Comparison of ENCODE assay signal across 1 cellular context in the genomic region with DNA sequence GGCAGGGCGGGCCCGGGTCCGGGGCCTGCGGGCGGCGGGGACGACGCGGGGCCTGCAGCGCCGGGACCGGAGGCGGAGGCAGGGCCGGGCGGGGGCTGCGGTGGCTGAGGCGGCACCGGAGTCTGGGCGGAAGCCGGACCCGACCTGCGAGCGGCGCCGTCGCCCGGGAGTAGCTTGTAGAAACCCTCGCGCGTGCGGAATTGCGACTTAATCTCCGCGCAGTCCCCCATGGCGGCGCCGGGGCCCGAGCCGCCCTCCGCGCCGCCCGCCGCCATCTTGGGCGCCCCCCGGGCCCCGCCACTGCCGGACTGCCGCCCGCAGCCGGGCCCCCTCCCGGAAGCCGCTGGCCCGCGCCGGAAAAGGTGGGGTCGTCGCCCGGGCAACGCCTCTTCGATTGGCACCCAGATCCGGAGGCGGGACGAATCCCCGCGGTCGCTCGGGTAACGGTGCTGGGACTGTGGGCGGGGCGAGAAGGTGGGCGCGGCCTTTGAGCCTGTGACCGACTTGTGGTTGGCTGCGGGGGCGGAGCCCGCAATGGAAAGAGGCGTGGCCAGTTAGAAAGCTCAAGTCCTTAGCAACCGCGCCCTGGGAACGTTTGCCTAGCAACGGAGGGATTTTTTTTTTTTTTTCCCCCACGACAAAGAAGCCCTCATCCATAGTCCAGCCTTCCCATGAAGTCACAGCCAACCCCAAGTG.
TF ChIP-seq lines count a peak whose summit lies in the region.

A gene with protein sequence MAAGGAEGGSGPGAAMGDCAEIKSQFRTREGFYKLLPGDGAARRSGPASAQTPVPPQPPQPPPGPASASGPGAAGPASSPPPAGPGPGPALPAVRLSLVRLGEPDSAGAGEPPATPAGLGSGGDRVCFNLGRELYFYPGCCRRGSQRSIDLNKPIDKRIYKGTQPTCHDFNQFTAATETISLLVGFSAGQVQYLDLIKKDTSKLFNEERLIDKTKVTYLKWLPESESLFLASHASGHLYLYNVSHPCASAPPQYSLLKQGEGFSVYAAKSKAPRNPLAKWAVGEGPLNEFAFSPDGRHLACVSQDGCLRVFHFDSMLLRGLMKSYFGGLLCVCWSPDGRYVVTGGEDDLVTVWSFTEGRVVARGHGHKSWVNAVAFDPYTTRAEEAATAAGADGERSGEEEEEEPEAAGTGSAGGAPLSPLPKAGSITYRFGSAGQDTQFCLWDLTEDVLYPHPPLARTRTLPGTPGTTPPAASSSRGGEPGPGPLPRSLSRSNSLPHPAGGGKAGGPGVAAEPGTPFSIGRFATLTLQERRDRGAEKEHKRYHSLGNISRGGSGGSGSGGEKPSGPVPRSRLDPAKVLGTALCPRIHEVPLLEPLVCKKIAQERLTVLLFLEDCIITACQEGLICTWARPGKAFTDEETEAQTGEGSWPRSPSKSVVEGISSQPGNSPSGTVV (minus strand): TSS at position 364 of the 696 bp plus-strand sequence. CDS start 89 bp downstream, at position 275.

TF ChIP-seq in GM12878, 131 proteins besides CTCF, POLR2A, EP300 and RAD21 (continued from another document and continues in another):
- TF ChIP-seq, protein P1, sequence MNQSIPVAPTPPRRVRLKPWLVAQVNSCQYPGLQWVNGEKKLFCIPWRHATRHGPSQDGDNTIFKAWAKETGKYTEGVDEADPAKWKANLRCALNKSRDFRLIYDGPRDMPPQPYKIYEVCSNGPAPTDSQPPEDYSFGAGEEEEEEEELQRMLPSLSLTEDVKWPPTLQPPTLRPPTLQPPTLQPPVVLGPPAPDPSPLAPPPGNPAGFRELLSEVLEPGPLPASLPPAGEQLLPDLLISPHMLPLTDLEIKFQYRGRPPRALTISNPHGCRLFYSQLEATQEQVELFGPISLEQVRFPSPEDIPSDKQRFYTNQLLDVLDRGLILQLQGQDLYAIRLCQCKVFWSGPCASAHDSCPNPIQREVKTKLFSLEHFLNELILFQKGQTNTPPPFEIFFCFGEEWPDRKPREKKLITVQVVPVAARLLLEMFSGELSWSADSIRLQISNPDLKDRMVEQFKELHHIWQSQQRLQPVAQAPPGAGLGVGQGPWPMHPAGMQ (IDR thresholded peaks at IDR 0.05; ENCODE audit: borderline replicate concordance) = no peak
- TF ChIP-seq EED (IDR thresholded peaks at IDR 0.05; ENCODE audit: low read depth) (no peak), STAT1 (conservative IDR thresholded peaks at IDR 0.05) (no peak), POLR2AphosphoS2 (IDR thresholded peaks at IDR 0.05; ENCODE audit: low read depth, low read length) (no peak), ZNF622 (IDR thresholded peaks at IDR 0.05) (no peak), IKZF2 (IDR thresholded peaks at IDR 0.05) (no peak), SP1 (IDR thresholded peaks at IDR 0.05; ENCODE audit: low read depth, low read length) (peak; percentile 55), EGR1 (IDR thresholded peaks at IDR 0.05; ENCODE audit: borderline replicate concordance in 1 of 2, low read depth in 2 of 2, low read length in 2 of 2) (peak; percentile 25 to 89), TCF7 (IDR thresholded peaks at IDR 0.05; ENCODE audit: borderline replicate concordance) (no peak), MXI1 (IDR thresholded peaks at IDR 0.05; ENCODE audit: low read depth, low read length) (peak; percentile 99), NR2C1 (IDR thresholded peaks at IDR 0.05) (peak; percentile 61), IKZF1 (conservative IDR thresholded peaks at IDR 0.05) (peak; percentile 75), PAX8 (IDR thresholded peaks at IDR 0.05) (no peak), MYB (IDR thresholded peaks at IDR 0.05; ENCODE audit: borderline replicate concordance, low read depth, low read length) (no peak), RELA (IDR thresholded peaks at IDR 0.05; ENCODE audit: borderline replicate concordance, partially characterized antibody) (no peak), JUND (IDR thresholded peaks at IDR 0.05; ENCODE audit: low read depth, low read length) (no peak), FOS (IDR thresholded peaks at IDR 0.05; ENCODE audit: borderline replicate concordance, extremely low read depth, insufficient read length) (no peak), MYC (IDR thresholded peaks at IDR 0.05; ENCODE audit: insufficient read depth, insufficient read length, insufficient replicate concordance, low read length, severe bottlenecking) (no peak), SUZ12 (IDR thresholded peaks at IDR 0.05; ENCODE audit: unreplicated experiment) (no peak), SIN3A (IDR thresholded peaks at IDR 0.05; ENCODE audit: low read depth, low read length) (peak; percentile 55; the same call in 1 of the 2 replicates), CBFB (IDR thresholded peaks at IDR 0.05; ENCODE audit: low read depth) (peak; percentile 82; the same call in 1 of the 2 replicates), ZNF217 (IDR thresholded peaks at IDR 0.05) (0 out of 2 replicates have a peak, but pooled peaks have one; percentile 27), BACH1 (IDR thresholded peaks at IDR 0.05; ENCODE audit: borderline replicate concordance) (peak; percentile 75; the same call in 1 of the 2 replicates), ZNF384 (IDR thresholded peaks at IDR 0.05; ENCODE audit: borderline replicate concordance, low read depth, low read length) (peak; percentile 85), TAF1 (IDR thresholded peaks at IDR 0.05; ENCODE audit: borderline replicate concordance, low read depth, low read length) (peak; percentile 73; the same call in 1 of the 2 replicates), ESRRA (IDR thresholded peaks at IDR 0.05; ENCODE audit: low read length) (no peak), PML (IDR thresholded peaks at IDR 0.05; ENCODE audit: low read length) (no peak), FOXM1 (IDR thresholded peaks at IDR 0.05; ENCODE audit: low read depth, low read length) (no peak)
- TF ChIP-seq, protein P2, sequence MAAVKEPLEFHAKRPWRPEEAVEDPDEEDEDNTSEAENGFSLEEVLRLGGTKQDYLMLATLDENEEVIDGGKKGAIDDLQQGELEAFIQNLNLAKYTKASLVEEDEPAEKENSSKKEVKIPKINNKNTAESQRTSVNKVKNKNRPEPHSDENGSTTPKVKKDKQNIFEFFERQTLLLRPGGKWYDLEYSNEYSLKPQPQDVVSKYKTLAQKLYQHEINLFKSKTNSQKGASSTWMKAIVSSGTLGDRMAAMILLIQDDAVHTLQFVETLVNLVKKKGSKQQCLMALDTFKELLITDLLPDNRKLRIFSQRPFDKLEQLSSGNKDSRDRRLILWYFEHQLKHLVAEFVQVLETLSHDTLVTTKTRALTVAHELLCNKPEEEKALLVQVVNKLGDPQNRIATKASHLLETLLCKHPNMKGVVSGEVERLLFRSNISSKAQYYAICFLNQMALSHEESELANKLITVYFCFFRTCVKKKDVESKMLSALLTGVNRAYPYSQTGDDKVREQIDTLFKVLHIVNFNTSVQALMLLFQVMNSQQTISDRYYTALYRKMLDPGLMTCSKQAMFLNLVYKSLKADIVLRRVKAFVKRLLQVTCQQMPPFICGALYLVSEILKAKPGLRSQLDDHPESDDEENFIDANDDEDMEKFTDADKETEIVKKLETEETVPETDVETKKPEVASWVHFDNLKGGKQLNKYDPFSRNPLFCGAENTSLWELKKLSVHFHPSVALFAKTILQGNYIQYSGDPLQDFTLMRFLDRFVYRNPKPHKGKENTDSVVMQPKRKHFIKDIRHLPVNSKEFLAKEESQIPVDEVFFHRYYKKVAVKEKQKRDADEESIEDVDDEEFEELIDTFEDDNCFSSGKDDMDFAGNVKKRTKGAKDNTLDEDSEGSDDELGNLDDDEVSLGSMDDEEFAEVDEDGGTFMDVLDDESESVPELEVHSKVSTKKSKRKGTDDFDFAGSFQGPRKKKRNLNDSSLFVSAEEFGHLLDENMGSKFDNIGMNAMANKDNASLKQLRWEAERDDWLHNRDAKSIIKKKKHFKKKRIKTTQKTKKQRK (IDR thresholded peaks at IDR 0.05; ENCODE audit: low read depth, low read length) = no peak
- TF ChIP-seq, protein P3, sequence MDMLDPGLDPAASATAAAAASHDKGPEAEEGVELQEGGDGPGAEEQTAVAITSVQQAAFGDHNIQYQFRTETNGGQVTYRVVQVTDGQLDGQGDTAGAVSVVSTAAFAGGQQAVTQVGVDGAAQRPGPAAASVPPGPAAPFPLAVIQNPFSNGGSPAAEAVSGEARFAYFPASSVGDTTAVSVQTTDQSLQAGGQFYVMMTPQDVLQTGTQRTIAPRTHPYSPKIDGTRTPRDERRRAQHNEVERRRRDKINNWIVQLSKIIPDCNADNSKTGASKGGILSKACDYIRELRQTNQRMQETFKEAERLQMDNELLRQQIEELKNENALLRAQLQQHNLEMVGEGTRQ (IDR thresholded peaks at IDR 0.05; ENCODE audit: borderline replicate concordance, low read depth, low read length) = no peak
- TF ChIP-seq, protein P4, sequence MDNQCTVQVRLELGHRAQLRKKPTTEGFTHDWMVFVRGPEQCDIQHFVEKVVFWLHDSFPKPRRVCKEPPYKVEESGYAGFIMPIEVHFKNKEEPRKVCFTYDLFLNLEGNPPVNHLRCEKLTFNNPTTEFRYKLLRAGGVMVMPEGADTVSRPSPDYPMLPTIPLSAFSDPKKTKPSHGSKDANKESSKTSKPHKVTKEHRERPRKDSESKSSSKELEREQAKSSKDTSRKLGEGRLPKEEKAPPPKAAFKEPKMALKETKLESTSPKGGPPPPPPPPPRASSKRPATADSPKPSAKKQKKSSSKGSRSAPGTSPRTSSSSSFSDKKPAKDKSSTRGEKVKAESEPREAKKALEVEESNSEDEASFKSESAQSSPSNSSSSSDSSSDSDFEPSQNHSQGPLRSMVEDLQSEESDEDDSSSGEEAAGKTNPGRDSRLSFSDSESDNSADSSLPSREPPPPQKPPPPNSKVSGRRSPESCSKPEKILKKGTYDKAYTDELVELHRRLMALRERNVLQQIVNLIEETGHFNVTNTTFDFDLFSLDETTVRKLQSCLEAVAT (IDR thresholded peaks at IDR 0.05) = peak; percentile 64; the same call in 1 of the 2 replicates
- TF ChIP-seq, protein P5, sequence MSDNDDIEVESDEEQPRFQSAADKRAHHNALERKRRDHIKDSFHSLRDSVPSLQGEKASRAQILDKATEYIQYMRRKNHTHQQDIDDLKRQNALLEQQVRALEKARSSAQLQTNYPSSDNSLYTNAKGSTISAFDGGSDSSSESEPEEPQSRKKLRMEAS (IDR thresholded peaks at IDR 0.05; ENCODE audit: low read depth, low read length) = peak; percentile 51; the same call in 1 of the 2 replicates
- TF ChIP-seq, protein P6, sequence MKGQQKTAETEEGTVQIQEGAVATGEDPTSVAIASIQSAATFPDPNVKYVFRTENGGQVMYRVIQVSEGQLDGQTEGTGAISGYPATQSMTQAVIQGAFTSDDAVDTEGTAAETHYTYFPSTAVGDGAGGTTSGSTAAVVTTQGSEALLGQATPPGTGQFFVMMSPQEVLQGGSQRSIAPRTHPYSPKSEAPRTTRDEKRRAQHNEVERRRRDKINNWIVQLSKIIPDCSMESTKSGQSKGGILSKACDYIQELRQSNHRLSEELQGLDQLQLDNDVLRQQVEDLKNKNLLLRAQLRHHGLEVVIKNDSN (IDR thresholded peaks at IDR 0.05; ENCODE audit: borderline replicate concordance, extremely low read length, insufficient read depth, low read depth, low read length) = no peak
- TF ChIP-seq, protein P7, sequence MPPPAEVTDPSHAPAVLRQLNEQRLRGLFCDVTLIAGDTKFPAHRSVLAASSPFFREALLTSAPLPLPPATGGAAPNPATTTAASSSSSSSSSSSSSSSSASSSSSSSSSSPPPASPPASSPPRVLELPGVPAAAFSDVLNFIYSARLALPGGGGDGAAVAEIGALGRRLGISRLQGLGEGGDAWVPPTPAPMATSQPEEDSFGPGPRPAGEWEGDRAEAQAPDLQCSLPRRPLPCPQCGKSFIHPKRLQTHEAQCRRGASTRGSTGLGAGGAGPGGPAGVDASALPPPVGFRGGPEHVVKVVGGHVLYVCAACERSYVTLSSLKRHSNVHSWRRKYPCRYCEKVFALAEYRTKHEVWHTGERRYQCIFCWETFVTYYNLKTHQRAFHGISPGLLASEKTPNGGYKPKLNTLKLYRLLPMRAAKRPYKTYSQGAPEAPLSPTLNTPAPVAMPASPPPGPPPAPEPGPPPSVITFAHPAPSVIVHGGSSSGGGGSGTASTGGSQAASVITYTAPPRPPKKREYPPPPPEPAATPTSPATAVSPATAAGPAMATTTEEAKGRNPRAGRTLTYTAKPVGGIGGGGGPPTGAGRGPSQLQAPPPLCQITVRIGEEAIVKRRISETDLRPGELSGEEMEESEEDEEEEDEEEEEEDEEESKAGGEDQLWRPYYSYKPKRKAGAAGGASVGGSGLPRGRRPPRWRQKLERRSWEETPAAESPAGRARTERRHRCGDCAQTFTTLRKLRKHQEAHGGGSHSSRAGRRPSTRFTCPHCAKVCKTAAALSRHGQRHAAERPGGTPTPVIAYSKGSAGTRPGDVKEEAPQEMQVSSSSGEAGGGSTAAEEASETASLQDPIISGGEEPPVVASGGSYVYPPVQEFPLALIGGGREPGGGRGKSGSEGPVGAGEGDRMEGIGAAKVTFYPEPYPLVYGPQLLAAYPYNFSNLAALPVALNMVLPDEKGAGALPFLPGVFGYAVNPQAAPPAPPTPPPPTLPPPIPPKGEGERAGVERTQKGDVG (CRISPR knock-in tag; IDR thresholded peaks at IDR 0.05) = no peak
- TF ChIP-seq, protein P8, sequence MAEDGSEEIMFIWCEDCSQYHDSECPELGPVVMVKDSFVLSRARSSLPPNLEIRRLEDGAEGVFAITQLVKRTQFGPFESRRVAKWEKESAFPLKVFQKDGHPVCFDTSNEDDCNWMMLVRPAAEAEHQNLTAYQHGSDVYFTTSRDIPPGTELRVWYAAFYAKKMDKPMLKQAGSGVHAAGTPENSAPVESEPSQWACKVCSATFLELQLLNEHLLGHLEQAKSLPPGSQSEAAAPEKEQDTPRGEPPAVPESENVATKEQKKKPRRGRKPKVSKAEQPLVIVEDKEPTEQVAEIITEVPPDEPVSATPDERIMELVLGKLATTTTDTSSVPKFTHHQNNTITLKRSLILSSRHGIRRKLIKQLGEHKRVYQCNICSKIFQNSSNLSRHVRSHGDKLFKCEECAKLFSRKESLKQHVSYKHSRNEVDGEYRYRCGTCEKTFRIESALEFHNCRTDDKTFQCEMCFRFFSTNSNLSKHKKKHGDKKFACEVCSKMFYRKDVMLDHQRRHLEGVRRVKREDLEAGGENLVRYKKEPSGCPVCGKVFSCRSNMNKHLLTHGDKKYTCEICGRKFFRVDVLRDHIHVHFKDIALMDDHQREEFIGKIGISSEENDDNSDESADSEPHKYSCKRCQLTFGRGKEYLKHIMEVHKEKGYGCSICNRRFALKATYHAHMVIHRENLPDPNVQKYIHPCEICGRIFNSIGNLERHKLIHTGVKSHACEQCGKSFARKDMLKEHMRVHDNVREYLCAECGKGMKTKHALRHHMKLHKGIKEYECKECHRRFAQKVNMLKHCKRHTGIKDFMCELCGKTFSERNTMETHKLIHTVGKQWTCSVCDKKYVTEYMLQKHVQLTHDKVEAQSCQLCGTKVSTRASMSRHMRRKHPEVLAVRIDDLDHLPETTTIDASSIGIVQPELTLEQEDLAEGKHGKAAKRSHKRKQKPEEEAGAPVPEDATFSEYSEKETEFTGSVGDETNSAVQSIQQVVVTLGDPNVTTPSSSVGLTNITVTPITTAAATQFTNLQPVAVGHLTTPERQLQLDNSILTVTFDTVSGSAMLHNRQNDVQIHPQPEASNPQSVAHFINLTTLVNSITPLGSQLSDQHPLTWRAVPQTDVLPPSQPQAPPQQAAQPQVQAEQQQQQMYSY (CRISPR knock-in tag; IDR thresholded peaks at IDR 0.05) = no peak
- TF ChIP-seq, protein P9, sequence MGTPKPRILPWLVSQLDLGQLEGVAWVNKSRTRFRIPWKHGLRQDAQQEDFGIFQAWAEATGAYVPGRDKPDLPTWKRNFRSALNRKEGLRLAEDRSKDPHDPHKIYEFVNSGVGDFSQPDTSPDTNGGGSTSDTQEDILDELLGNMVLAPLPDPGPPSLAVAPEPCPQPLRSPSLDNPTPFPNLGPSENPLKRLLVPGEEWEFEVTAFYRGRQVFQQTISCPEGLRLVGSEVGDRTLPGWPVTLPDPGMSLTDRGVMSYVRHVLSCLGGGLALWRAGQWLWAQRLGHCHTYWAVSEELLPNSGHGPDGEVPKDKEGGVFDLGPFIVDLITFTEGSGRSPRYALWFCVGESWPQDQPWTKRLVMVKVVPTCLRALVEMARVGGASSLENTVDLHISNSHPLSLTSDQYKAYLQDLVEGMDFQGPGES (IDR thresholded peaks at IDR 0.05) = peak; percentile 50; the same call in 1 of the 2 replicates
